Comparison of ENCODE assay signal across 8 cellular contexts in genomic region chr5:91225848-91226686, GRCh38.
A peak's percentile ranks its signal among the peaks of the same experiment; 100 is the strongest.
DNase-seq lines count a peak whose midpoint lies in the region; ATAC-seq and TF ChIP-seq lines count a peak whose summit lies in the region.

No MANE protein-coding gene starts in this region.

- DNase-seq in COLO668 (lab: John Stamatoyannopoulos, UW; ENCODE audit: unreplicated experiment): peak; percentile 35
- peak; percentile 24 to 43 for DNase-seq in activated CD4-positive, alpha-beta T cell treated with anti-CD3 and anti-CD28 coated beads, Interleukin-2, amount 50 U/mL, for 24 hours (ENCODE audit: low read depth in 1 of 2, low spot score in 1 of 2)
- peak; percentile 19 for DNase-seq in effector CD8-positive, alpha-beta T cell (lab: John Stamatoyannopoulos, UW)
- peak; percentile 56 for DNase-seq in renal cortical epithelial cell (ENCODE audit: low read depth)
- DNase-seq in GOT3 (lab: John Stamatoyannopoulos, UW): no peak
- no peak for DNase-seq in NCI-H146 treated with DMSO at 0.1 percent for 48 hours (lab: John Stamatoyannopoulos, UW; ENCODE audit: unreplicated experiment)

- TF ChIP-seq CTCF in LNCAP (IDR thresholded peaks at IDR 0.05): peak; percentile 61

- ATAC-seq in GM19463 (IDR thresholded peaks at IDR 0.05; ENCODE audit: unreplicated experiment): peak; percentile 91

Comparison
In these comparisons a context has a peak if more than half of its experiments do, and no peak if none do; other contexts are left out.
1. DNase-seq: peak in COLO668 (single experiment), activated CD4-positive, alpha-beta T cell treated with anti-CD3 and anti-CD28 coated beads, Interleukin-2, amount 50 U/mL, for 24 hours (2 of 2), effector CD8-positive, alpha-beta T cell (single experiment) and renal cortical epithelial cell (single experiment); none in GOT3 (single experiment) and NCI-H146 treated with DMSO at 0.1 percent for 48 hours (single experiment).